ENCODE assay signal across 10 cellular contexts in the genomic region with DNA sequence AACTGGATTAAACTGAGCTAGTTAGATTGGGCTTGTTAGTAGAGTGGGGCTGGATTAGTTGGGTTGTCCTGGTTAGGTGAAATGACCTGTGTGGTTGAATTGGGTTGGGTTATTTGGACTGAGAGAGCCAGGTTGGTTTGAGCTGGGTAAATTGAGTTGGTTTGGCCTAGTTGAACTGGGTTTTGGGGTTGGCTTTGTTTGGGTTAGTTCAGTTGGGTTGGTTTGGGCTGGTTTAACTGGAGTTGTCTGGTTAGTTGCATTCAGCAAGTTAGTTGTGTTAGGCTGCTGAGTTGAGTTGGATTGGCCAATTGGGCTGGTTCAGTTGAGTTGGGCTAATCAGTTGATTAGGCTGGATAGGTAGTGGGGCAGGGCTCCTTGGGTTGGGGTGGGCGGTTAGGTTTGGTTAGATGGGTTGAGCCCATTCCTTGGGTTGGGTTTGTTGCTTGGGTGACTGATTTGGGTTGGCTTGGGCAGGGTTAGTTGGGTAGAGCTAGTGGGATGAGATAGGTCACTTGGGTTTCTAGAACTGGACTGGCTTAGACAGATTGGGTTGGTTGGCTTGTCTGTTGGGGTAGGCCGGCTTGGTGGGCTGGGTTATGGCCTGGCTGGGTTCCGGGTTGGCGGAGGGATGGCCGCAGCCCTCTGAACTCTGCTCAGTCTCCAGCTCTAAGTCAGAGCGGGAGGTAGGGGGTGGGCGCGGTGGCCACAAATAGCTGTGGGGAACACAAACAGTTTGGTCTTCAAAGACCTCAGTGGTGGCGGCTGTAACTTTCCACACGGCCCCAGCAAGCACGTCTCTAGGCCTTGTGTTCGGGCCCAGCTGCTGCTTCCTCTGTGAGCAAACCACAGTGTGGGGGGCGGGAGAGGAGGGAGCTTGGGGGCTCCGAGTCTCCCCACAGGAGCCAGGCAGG.
DNase-seq lines count a peak whose midpoint lies in the region; ATAC-seq and TF ChIP-seq lines count a peak whose summit lies in the region.
"Had no signal": no experiment of that assay in that cellular context is flagged by ENCODE, and none has a peak within 500 bp of the region (broad histone marks: within the 10 kb centered on the region; RNA-seq: fewer than 3 reads in every experiment).

No MANE protein-coding gene starts in this region.

- no peaks in the 10 kb centered on the region for H3K9me3 ChIP-seq in CD4-positive, CD25-positive, alpha-beta regulatory T cell (ENCODE audit: control insufficient read depth in 2 of 2, low read length in 2 of 2)

- DNase-seq in CD4-positive, CD25-positive, alpha-beta regulatory T cell = peak in 1 of 3 donors; percentile 64
- peak; percentile 98 for DNase-seq in Jurkat, Clone E6-1 (ENCODE audit: low read depth, low spot score)
- DNase-seq in activated T-cell treated with anti-CD3 and anti-CD28 coated beads, Interleukin-2, amount 50 U/mL, for 24 hours = peak; percentile 69
- DNase-seq in natural killer cell = peak; percentile 38
- no peak for DNase-seq in NCI-H2107 (lab: John Stamatoyannopoulos, UW)
- no peak for DNase-seq in NCI-H82 (lab: John Stamatoyannopoulos, UW)
- DNase-seq in NCI-H1417 treated with DMSO at 0.1 percent for 48 hours (lab: John Stamatoyannopoulos, UW) = no peak
- DNase-seq in COLO668 (lab: John Stamatoyannopoulos, UW; ENCODE audit: unreplicated experiment) = no peak
- DNase-seq: anterior cingulate cortex, NCI-H1694 treated with DMSO at 0.1 percent for 48 hours had no signal

- no peaks in the 10 kb centered on the region for H3K27me3 ChIP-seq in CD4-positive, CD25-positive, alpha-beta regulatory T cell (ENCODE audit: control insufficient read depth, insufficient read depth, low read length)

- TF ChIP-seq CTCF in natural killer cell (IDR thresholded peaks at IDR 0.05) = no peak

- H3K4me3 Mint-ChIP-seq in CD4-positive, CD25-positive, alpha-beta regulatory T cell = peak overlapping the region in 3 of 4 donors; percentile 21 to 69 (median 26)
- peak overlapping the region; percentile 18 for H3K4me3 Mint-ChIP-seq in activated T-cell treated with anti-CD3 and anti-CD28 coated beads, Interleukin-2, amount 50 U/mL, for 24 hours
- peak overlapping the region; percentile 58 for H3K4me3 Mint-ChIP-seq in natural killer cell

- H3K9me3 Mint-ChIP-seq in CD4-positive, CD25-positive, alpha-beta regulatory T cell = peaks cover 0 to 2% (median 0%) of the 10 kb centered on the region in 7 donors
- peaks cover 9% of the 10 kb centered on the region for H3K9me3 Mint-ChIP-seq in activated T-cell treated with anti-CD3 and anti-CD28 coated beads, Interleukin-2, amount 50 U/mL, for 24 hours
- H3K9me3 Mint-ChIP-seq in natural killer cell = peaks cover 0 to 8% of the 10 kb centered on the region in 2 donors

- H3K4me3 ChIP-seq in CD4-positive, CD25-positive, alpha-beta regulatory T cell (ENCODE audit: low read depth, low read length) = no peak overlapping the region
- peak overlapping the region; percentile 32 for H3K4me3 ChIP-seq in Jurkat, Clone E6-1 (ENCODE audit: low read length)

- H3K4me1 ChIP-seq in CD4-positive, CD25-positive, alpha-beta regulatory T cell (ENCODE audit: control insufficient read depth, insufficient read depth, low read length, poor library complexity, severe bottlenecking) = peaks cover 47% of the 10 kb centered on the region

- peaks cover 4% of the 10 kb centered on the region for H3K36me3 Mint-ChIP-seq in CD4-positive, CD25-positive, alpha-beta regulatory T cell
- peaks cover 9% of the 10 kb centered on the region for H3K36me3 Mint-ChIP-seq in activated T-cell treated with anti-CD3 and anti-CD28 coated beads, Interleukin-2, amount 50 U/mL, for 24 hours (ENCODE audit: low read depth)
- no peaks in the 10 kb centered on the region for H3K36me3 Mint-ChIP-seq in natural killer cell

- H3K27ac ChIP-seq in CD4-positive, CD25-positive, alpha-beta regulatory T cell (ENCODE audit: insufficient read depth, low read length, poor library complexity, severe bottlenecking) = no peak overlapping the region

- H3K27ac Mint-ChIP-seq in CD4-positive, CD25-positive, alpha-beta regulatory T cell = peak overlapping the region; percentile 83 to 89 (median 88)
- peak overlapping the region; percentile 87 for H3K27ac Mint-ChIP-seq in activated T-cell treated with anti-CD3 and anti-CD28 coated beads, Interleukin-2, amount 50 U/mL, for 24 hours
- H3K27ac Mint-ChIP-seq in natural killer cell = peak overlapping the region; percentile 84 to 85

- no peaks in the 10 kb centered on the region for H3K27me3 Mint-ChIP-seq in CD4-positive, CD25-positive, alpha-beta regulatory T cell
- H3K27me3 Mint-ChIP-seq in activated T-cell treated with anti-CD3 and anti-CD28 coated beads, Interleukin-2, amount 50 U/mL, for 24 hours = no peaks in the 10 kb centered on the region
- no peaks in the 10 kb centered on the region for H3K27me3 Mint-ChIP-seq in natural killer cell (ENCODE audit: low read depth in 2 of 2)

- ATAC-seq in CD4-positive, CD25-positive, alpha-beta regulatory T cell (ENCODE audit: low read depth in 2 of 2) = peak; percentile 37 to 45
- ATAC-seq in natural killer cell = peak; percentile 38 to 60 (median 53)

- H3K36me3 ChIP-seq in CD4-positive, CD25-positive, alpha-beta regulatory T cell (ENCODE audit: control insufficient read depth, insufficient read depth, low read length) = no peaks in the 10 kb centered on the region

- peaks cover 9 to 89% (median 22%) of the 10 kb centered on the region in 4 donors for H3K4me1 Mint-ChIP-seq in CD4-positive, CD25-positive, alpha-beta regulatory T cell
- peaks cover 89% of the 10 kb centered on the region for H3K4me1 Mint-ChIP-seq in activated T-cell treated with anti-CD3 and anti-CD28 coated beads, Interleukin-2, amount 50 U/mL, for 24 hours (ENCODE audit: low read depth)
- peaks cover 66 to 73% of the 10 kb centered on the region in 2 donors for H3K4me1 Mint-ChIP-seq in natural killer cell

- intact Hi-C loops in natural killer cell (cut with micrococcal nuclease) = loop anchor here (5.0 kb wide), 1 partner anchor 35 kb away; no protein-coding TSS in a partner anchor

Comparison
In these comparisons a context has a peak if more than half of its experiments do, and no peak if none do; other contexts are left out.
1. DNase-seq: peak in Jurkat, Clone E6-1 (single experiment), activated T-cell treated with anti-CD3 and anti-CD28 coated beads, Interleukin-2, amount 50 U/mL, for 24 hours (single experiment) and natural killer cell (single experiment); none in NCI-H2107 (single experiment), NCI-H82 (single experiment), NCI-H1417 treated with DMSO at 0.1 percent for 48 hours (single experiment) and COLO668 (single experiment).
2. Peak in every context shown above with its lines, with median percentiles within 50 percentile points of each other: H3K27ac Mint-ChIP-seq and H3K4me3 Mint-ChIP-seq.